Comparison of ENCODE assay signal across 24 cellular contexts in the genomic region with DNA sequence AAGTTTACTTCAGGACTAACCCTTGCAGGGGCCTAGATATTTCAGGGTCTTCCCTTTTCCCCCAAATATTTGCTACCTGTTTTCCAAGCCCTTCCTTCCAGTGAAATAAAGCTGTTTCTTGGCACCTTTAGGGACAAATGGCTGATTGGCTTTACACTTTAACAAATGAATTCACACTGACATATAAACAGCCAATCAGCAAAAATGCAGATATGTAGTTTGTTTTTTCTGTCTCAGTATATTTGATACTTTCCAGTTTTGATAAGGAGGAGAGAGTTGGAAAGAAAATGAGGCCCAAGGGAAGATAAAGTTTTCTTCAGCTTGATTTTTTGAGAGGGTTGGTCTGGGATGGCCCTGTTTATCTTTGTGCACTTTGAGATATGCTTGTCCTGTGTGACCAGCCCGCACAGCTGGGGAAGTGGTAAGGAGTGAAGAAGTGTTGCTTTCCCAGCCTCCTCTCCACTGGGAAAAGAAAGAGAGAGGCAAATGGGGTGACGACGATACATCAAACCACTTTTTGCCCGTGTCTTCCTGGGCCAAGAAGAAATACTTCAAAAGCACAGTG.
DNase-seq lines count a peak whose midpoint lies in the region; ATAC-seq and TF ChIP-seq lines count a peak whose summit lies in the region.
"Had no signal": no experiment of that assay in that cellular context is flagged by ENCODE, and none has a peak within 500 bp of the region (broad histone marks: within the 10 kb centered on the region; RNA-seq: fewer than 3 reads in every experiment).

No MANE protein-coding gene starts in this region.

- WGBS in right cardiac atrium = 27% methylated on average over 4 of the region's 4 CpGs
- WGBS in ovary, 3 donors = 14 to 21% (median 20%) methylated on average over 4 of the region's 4 CpGs
- WGBS in adrenal gland, 4 donors = 62 to 73% (median 69%) methylated on average over 4 of the region's 4 CpGs

- H3K27ac ChIP-seq in right cardiac atrium (ENCODE audit: low read length) = no peak overlapping the region
- H3K27ac ChIP-seq in ovary = peak overlapping the region; percentile 80 to 83
- peak overlapping the region in 2 of 5 donors; percentile 86 to 95 for H3K27ac ChIP-seq in adrenal gland
- H3K27ac ChIP-seq: WERI-Rb-1 had no signal

- TF ChIP-seq CTCF in ovary (IDR thresholded peaks at IDR 0.05) (no peak), adrenal gland (IDR thresholded peaks at IDR 0.05) (no peak)

- no peaks in the 10 kb centered on the region for H3K27me3 ChIP-seq in right cardiac atrium (ENCODE audit: control insufficient read depth, insufficient read depth)
- no peaks in the 10 kb centered on the region for H3K27me3 ChIP-seq in ovary
- H3K27me3 ChIP-seq in adrenal gland = no peaks in the 10 kb centered on the region
- H3K27me3 ChIP-seq: BE2C, gastroesophageal sphincter, tibial nerve had no signal

- intact Hi-C loops in right cardiac atrium (cut with DNase I) = loop anchor here (5.0 to 10.0 kb wide), 6 partner anchors 282 to 522 kb away; partner anchors contain the start of gene MAML3 (in 3 of the 4)
- intact Hi-C loops in left cardiac atrium (cut with DNase I) = loop anchor here (5.0 to 10.0 kb wide), 6 partner anchors 82 to 524 kb away; partner anchors contain the start of gene MAML3 (in 1 of the 2)
- intact Hi-C loops in ovary (cut with DNase I) = loop anchor here in 3 of 4 donors (5.0 to 10.0 kb wide), 6 partner anchors 172 to 642 kb away; partner anchors contain the start of genes MAML3 (in 1 of the 3) and SCOC (in 1 of the 3)
- intact Hi-C loops in adrenal gland (cut with DNase I) = loop anchor here (10.0 kb wide), 3 partner anchors 412 to 522 kb away; partner anchors contain the start of gene MAML3 (in 1 of the 2)

- no peaks in the 10 kb centered on the region for H3K4me1 ChIP-seq in right cardiac atrium (ENCODE audit: control insufficient read depth, insufficient read depth, low read length)
- H3K4me1 ChIP-seq in ovary (ENCODE audit: insufficient read depth) = peaks cover 8% of the 10 kb centered on the region
- H3K4me1 ChIP-seq in adrenal gland (replicated peaks in 1 of 2) = peaks cover 17 to 39% of the 10 kb centered on the region in 2 donors

- in situ Hi-C loops in G401 (cut with HindIII; ENCODE audit: low sequenced_read_pairs) = no loop called here

- no peak for TF ChIP-seq EP300 in ovary (IDR thresholded peaks at IDR 0.05)

- H3K36me3 ChIP-seq in ovary (no peaks in the 10 kb centered on the region), adrenal gland (replicated peaks in 1 of 2) (no peaks in the 10 kb centered on the region)
- H3K36me3 ChIP-seq: WERI-Rb-1 had no signal

- H3K9me3 ChIP-seq in right cardiac atrium (ENCODE audit: control insufficient read depth, low read length) (no peaks in the 10 kb centered on the region), ovary (no peaks in the 10 kb centered on the region), adrenal gland (replicated peaks in 1 of 3) (no peaks in the 10 kb centered on the region)
- H3K9me3 ChIP-seq: BE2C, gastroesophageal sphincter, lower lobe of right lung, tibial nerve had no signal

- DNase-seq in right cardiac atrium (peak in 2 of 3 donors; percentile 50 to 64), left cardiac atrium (no peak), erythroblast (lab: John Stamatoyannopoulos, UW) (peak; percentile 7 to 33), ovary (no peak), G401 (ENCODE audit: low spot score) (no peak), T-helper 2 cell (no peak), adrenal gland (no peak)
- DNase-seq: activated CD4-positive, alpha-beta T cell treated with anti-CD3 and anti-CD28 coated beads, Interleukin-2, amount 10 ng/mL, durations not matched to agents 24 days and 14 days; activated naive CD4-positive, alpha-beta T cell treated with anti-CD3 and anti-CD28 coated beads, Interleukin-2, amount 10 ng/mL, durations not matched to agents 7 days and 5 days; BE2C; central memory CD4-positive, alpha-beta T cell; DMS79 treated with DMSO at 0.1 percent for 48 hours; islet precursor cell; lower lobe of right lung; NCI-H1048; NCI-H1694 treated with DMSO at 0.1 percent for 48 hours; NCI-H2171; NCI-H524 treated with DMSO at 0.1 percent for 48 hours; NK-92 treated with Interleukin-12 subunit alpha and Interleukin-12 subunit beta, amount 100 ng/mL, for 24 hours; stimulated activated naive CD8-positive, alpha-beta T cell treated with anti-CD3 and anti-CD28 coated beads, Interleukin-15, Interleukin-2, amounts not matched to agents 100 U/mL and 50 U/mL, for 24 hours; WERI-Rb-1 had no signal

- H3K4me3 ChIP-seq in right cardiac atrium (ENCODE audit: low read length) = no peak overlapping the region
- H3K4me3 ChIP-seq in ovary = no peak overlapping the region
- no peak overlapping the region for H3K4me3 ChIP-seq in adrenal gland
- H3K4me3 ChIP-seq: gastroesophageal sphincter, lower lobe of right lung, tibial nerve had no signal

- TF ChIP-seq POLR2A in erythroblast (IDR thresholded peaks at IDR 0.05; ENCODE audit: low read length) (no peak), ovary (IDR thresholded peaks at IDR 0.05) (no peak), adrenal gland (IDR thresholded peaks at IDR 0.05) (no peak)

- peak in 1 of 2 donors; percentile 38 for ATAC-seq in right cardiac atrium
- no peak for ATAC-seq in left cardiac atrium
- no peak for ATAC-seq in GM21423 (IDR thresholded peaks at IDR 0.05; ENCODE audit: unreplicated experiment)
- ATAC-seq: gastroesophageal sphincter; lower lobe of right lung; stimulated activated naive CD8-positive, alpha-beta T cell treated with anti-CD3 and anti-CD28 coated beads, Interleukin-15, Interleukin-2, amounts not matched to agents 100 U/mL and 50 U/mL, for 24 hours had no signal

Comparison
In these comparisons a context has a peak if more than half of its experiments do, and no peak if none do; other contexts are left out.
1. DNase-seq: peak in right cardiac atrium (2 of 3) and erythroblast (2 of 2); none in left cardiac atrium (single experiment), ovary (0 of 5), G401 (single experiment), T-helper 2 cell (0 of 5) and adrenal gland (0 of 7).